In the genomic region with DNA sequence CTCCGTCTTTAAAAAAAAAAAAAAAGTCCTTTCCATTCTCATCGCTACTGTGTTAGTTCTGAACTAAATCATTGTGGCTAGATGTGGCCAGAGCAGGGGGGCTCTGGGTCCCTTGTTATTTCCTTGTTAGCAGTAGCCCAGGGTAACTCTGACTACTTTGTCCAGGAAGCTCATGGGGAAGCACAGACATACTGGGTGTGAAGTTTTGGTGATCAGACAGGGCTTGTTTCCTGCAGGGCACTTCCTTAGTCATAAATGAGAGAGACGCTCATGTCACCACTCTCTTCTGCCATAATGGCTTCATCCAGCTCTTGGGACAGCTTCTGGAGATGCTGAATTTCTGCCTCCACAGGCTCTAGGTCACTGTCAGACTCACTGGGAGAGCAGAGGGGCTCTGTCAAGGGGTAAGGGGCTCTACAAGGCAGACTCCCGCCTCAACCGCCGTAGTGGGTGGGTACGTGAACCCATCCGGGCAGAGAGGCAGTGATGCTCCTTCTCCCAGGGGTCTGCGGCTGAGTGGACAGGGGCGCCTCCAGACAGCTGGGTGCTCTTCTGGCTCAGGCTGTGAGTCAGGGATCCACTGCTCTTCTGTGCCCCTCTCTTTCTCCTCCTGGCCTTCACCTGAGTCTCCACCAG, we compare ENCODE assay signal across 9 cellular contexts. TPM values are rescaled to one million over a fixed set of nuclear protein-coding genes. Genes with fewer than 3 reads are reported as not detected.
DNase-seq lines count a peak whose midpoint lies in the region; ATAC-seq, FAIRE-seq and TF ChIP-seq lines count a peak whose summit lies in the region.
"Had no signal": no experiment of that assay in that cellular context is flagged by ENCODE, and none has a peak within 500 bp of the region (broad histone marks: within the 10 kb centered on the region; RNA-seq: fewer than 3 reads in every experiment).

No MANE protein-coding gene starts in this region.

- no peak for TF ChIP-seq POLR2A in GM12892 (IDR thresholded peaks at IDR 0.05; ENCODE audit: low read depth, low read length)

- no peak for FAIRE-seq in GM12892 (lab: Jason Lieb, UNC)

- peaks cover 13% of the 10 kb centered on the region for H3K36me3 Mint-ChIP-seq in activated naive CD4-positive, alpha-beta T cell treated with anti-CD3 and anti-CD28 coated beads for 36 hours (ENCODE audit: low read depth)

- no peak overlapping the region for H3K4me3 ChIP-seq in H7 (ENCODE audit: insufficient read depth, low read depth, low read length)
- H3K4me3 ChIP-seq: body of pancreas had no signal

- ATAC-seq in GM19468 (IDR thresholded peaks at IDR 0.05; ENCODE audit: extremely low read depth, unreplicated experiment) (peak; percentile 76), HG03354 (IDR thresholded peaks at IDR 0.05; ENCODE audit: poor library complexity, severe bottlenecking, unreplicated experiment) (peak; percentile 89)

- H3K4me3 Mint-ChIP-seq in activated naive CD4-positive, alpha-beta T cell treated with anti-CD3 and anti-CD28 coated beads for 36 hours: no peak overlapping the region

- peak; percentile 89 for DNase-seq in activated naive CD4-positive, alpha-beta T cell treated with anti-CD3 and anti-CD28 coated beads for 36 hours
- DNase-seq in stimulated activated CD8-positive, alpha-beta memory T cell treated with anti-CD3 and anti-CD28 coated beads, Interleukin-4, amount 100 ng/mL, for 1 hour (ENCODE audit: low read depth in 2 of 2, low spot score in 1 of 2): peak; percentile 25 to 39
- DNase-seq in NCI-H2227 treated with DMSO at 0.1 percent for 48 hours (lab: John Stamatoyannopoulos, UW): no peak
- DNase-seq in GM12892 (ENCODE audit: insufficient read length): no peak
- DNase-seq in H7: no peak
- no peak for DNase-seq in SK-N-DZ (ENCODE audit: low spot score)

- intact Hi-C loops in activated naive CD4-positive, alpha-beta T cell treated with anti-CD3 and anti-CD28 coated beads for 36 hours (cut with micrococcal nuclease): loop anchor here (1.0 to 2.0 kb wide), 8 partner anchors 13 to 799 kb away; a partner anchor contains a TSS

- no peaks in the 10 kb centered on the region for H3K27me3 Mint-ChIP-seq in activated naive CD4-positive, alpha-beta T cell treated with anti-CD3 and anti-CD28 coated beads for 36 hours (ENCODE audit: low read depth)

- peaks cover 2% of the 10 kb centered on the region for H3K9me3 Mint-ChIP-seq in activated naive CD4-positive, alpha-beta T cell treated with anti-CD3 and anti-CD28 coated beads for 36 hours

- no peaks in the 10 kb centered on the region for H3K36me3 ChIP-seq in H7 (replicated peaks; ENCODE audit: control insufficient read depth, insufficient read depth, low read length)

- H3K27ac Mint-ChIP-seq in activated naive CD4-positive, alpha-beta T cell treated with anti-CD3 and anti-CD28 coated beads for 36 hours: peak overlapping the region; percentile 69

- CTCF ChIA-PET in activated naive CD4-positive, alpha-beta T cell treated with anti-CD3 and anti-CD28 coated beads for 36 hours (lab: Charles Lee): interaction anchor here (0.6 to 1.8 kb wide), 7 partner anchors 11 to 134 kb away, joined by 3 to 6 read pairs (median 4); no protein-coding TSS in a partner anchor

- no peaks in the 10 kb centered on the region for H3K27me3 ChIP-seq in H7 (ENCODE audit: control insufficient read depth, insufficient read depth, low read length)
- H3K27me3 ChIP-seq: body of pancreas had no signal

- H3K4me1 Mint-ChIP-seq in activated naive CD4-positive, alpha-beta T cell treated with anti-CD3 and anti-CD28 coated beads for 36 hours (ENCODE audit: low read depth): peaks cover 80% of the 10 kb centered on the region

RNA-seq across cellular contexts. Expression of a gene that starts 12.9 kb away (rescaled TPM):
- total RNA-seq in activated naive CD4-positive, alpha-beta T cell treated with anti-CD3 and anti-CD28 coated beads for 36 hours: 10 to 100 TPM; 40.5 to 43.1 TPM
- 18.7 TPM for polyA plus RNA-seq in GM12892 (2012; ENCODE audit: missing spikeins)
- 13.3 and 27.3 TPM in 2 replicates for total RNA-seq in H7 (2014; rRNA removed; shearing (Covaris generic))
- polyA plus RNA-seq in SK-N-DZ (2014; cell fraction: cytosol; rRNA removed): 9.9 and 10.7 TPM in 2 replicates
- polyA plus RNA-seq in SK-N-DZ (2014; cell fraction: nucleus; rRNA removed): 23.8 and 27.4 TPM in 2 replicates

Comparison
In these comparisons a context has a peak if more than half of its experiments do, and no peak if none do; other contexts are left out.
1. DNase-seq: peak in activated naive CD4-positive, alpha-beta T cell treated with anti-CD3 and anti-CD28 coated beads for 36 hours (single experiment) and stimulated activated CD8-positive, alpha-beta memory T cell treated with anti-CD3 and anti-CD28 coated beads, Interleukin-4, amount 100 ng/mL, for 1 hour (2 of 2); none in NCI-H2227 treated with DMSO at 0.1 percent for 48 hours (single experiment), GM12892 (single experiment), H7 (single experiment) and SK-N-DZ (single experiment).